In the genomic region with DNA sequence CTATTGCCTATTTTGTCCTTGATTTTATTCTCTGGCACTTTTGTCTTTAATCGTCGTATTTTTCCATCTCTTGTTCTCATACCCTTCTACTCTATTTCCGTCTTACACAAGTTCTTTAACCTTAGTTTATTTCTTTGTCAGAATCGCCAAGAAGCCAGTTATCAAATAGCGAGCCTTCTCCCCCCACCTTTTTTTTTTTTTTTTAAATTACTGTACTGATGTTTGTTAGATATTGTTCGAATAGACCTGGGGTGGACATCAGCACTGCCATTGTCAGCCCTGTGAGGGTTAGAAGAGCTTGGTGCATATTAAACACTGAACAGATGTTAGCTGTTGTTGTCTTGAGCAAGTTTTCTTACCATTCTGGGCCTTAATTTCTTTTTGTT, we compare ENCODE assay signal across 8 cellular contexts. TPM values are rescaled to one million over a fixed set of nuclear protein-coding genes. Genes with fewer than 3 reads are reported as not detected.
A peak's percentile ranks its signal among the peaks of the same experiment; 100 is the strongest.
DNase-seq lines count a peak whose midpoint lies in the region; ATAC-seq and TF ChIP-seq lines count a peak whose summit lies in the region.

No MANE protein-coding gene starts in this region.

- 1% methylated on average over 6 of the region's 6 CpGs for WGBS in heart right ventricle, 2 donors
- 1 to 2% methylated on average over 6 of the region's 6 CpGs for WGBS in transverse colon (ENCODE audit: low coverage in 1 of 2), 2 donors

- H3K27me3 ChIP-seq in heart right ventricle (no peaks in the 10 kb centered on the region), adipocyte (replicated peaks; ENCODE audit: control insufficient read depth, insufficient read depth, low read length) (no peaks in the 10 kb centered on the region), layer of hippocampus (ENCODE audit: control insufficient read depth, insufficient read depth, low read length) (no peaks in the 10 kb centered on the region), transverse colon (no peaks in the 10 kb centered on the region)

- no peak for TF ChIP-seq EP300 in transverse colon (IDR thresholded peaks at IDR 0.05; ENCODE audit: low read depth)

- H3K9ac ChIP-seq in adipocyte (ENCODE audit: low read length) = peak overlapping the region; percentile 95

- intact Hi-C loops in heart right ventricle (cut with DNase I) (loop anchor here in 2 of 10 donors (5.0 kb wide), 2 partner anchors 129 to 134 kb away; no protein-coding TSS in a partner anchor), Right ventricle myocardium inferior (cut with DNase I) (no loop called here), transverse colon (cut with DNase I; ENCODE audit: low total_unique reads) (no loop called here)

- TF ChIP-seq POLR2A in transverse colon (IDR thresholded peaks at IDR 0.05) = no peak

- peaks cover 0 to 15% (median 0%) of the 10 kb centered on the region in 9 donors for H3K36me3 ChIP-seq in heart right ventricle
- no peaks in the 10 kb centered on the region for H3K36me3 ChIP-seq in adipocyte (ENCODE audit: control insufficient read depth, insufficient read depth, low read length, severe bottlenecking)
- no peaks in the 10 kb centered on the region for H3K36me3 ChIP-seq in transverse colon

- H3K4me3 ChIP-seq in heart right ventricle (peak overlapping the region; percentile 39 to 87 (median 78)), adipocyte (ENCODE audit: low read length) (peak overlapping the region; percentile 90), transverse colon (peak overlapping the region; percentile 68 to 95 (median 94))

- H3K9me3 ChIP-seq in heart right ventricle (no peaks in the 10 kb centered on the region), adipocyte (ENCODE audit: control insufficient read depth, low read length) (no peaks in the 10 kb centered on the region), transverse colon (no peaks in the 10 kb centered on the region)

- no peak for DNase-seq in heart right ventricle
- no peak for DNase-seq in Right ventricle myocardium inferior (ENCODE audit: missing footprints)
- DNase-seq in adipocyte (ENCODE audit: low read depth) = peak; percentile 43
- DNase-seq in transverse colon = no peak
- no peak for DNase-seq in anterior cingulate cortex (lab: John Stamatoyannopoulos, UW)

- ATAC-seq in heart right ventricle = no peak
- no peak for ATAC-seq in Right ventricle myocardium inferior
- ATAC-seq in GM21529 (IDR thresholded peaks at IDR 0.05; ENCODE audit: unreplicated experiment) = no peak
- ATAC-seq in GM21526 (IDR thresholded peaks at IDR 0.05; ENCODE audit: low FRiP score, unreplicated experiment) = no peak

- in situ Hi-C loops in transverse colon (cut with MboI; ENCODE audit: low pct_ligation_motif_present in 1 of 4, low pct_unique_long_range_greater_than_20kb in 1 of 4, low sequenced_read_pairs in 3 of 4) = loop anchor here in 1 of 4 donors (25.0 kb wide), 1 partner anchor 259 kb away; a partner anchor contains a TSS

- H3K27ac ChIP-seq in heart right ventricle (peak overlapping the region; percentile 88 to 99 (median 97)), layer of hippocampus (ENCODE audit: low read depth, low read length) (peak overlapping the region; percentile 96), transverse colon (peak overlapping the region; percentile 96 to 100 (median 99))

- no peak for TF ChIP-seq CTCF in heart right ventricle (IDR thresholded peaks at IDR 0.05)
- no peak for TF ChIP-seq CTCF in transverse colon (IDR thresholded peaks at IDR 0.05)

- H3K4me1 ChIP-seq in heart right ventricle (peaks cover 0 to 61% (median 42%) of the 10 kb centered on the region in 9 donors), adipocyte (ENCODE audit: control insufficient read depth, insufficient read depth, low read length) (peaks cover 35% of the 10 kb centered on the region), transverse colon (peaks cover 0 to 44% (median 36%) of the 10 kb centered on the region in 4 donors)

RNA-seq across cellular contexts. Expression of a gene that starts 1.2 kb away (rescaled TPM):
- total RNA-seq in heart right ventricle (100 to 1,000 TPM in 2 of 10 donors, 10 to 100 TPM in 8; 74.1 to 122 (median 90.9) TPM), Right ventricle myocardium inferior (87.9 TPM), transverse colon (10 to 100 TPM; 23.2 to 77.8 (median 33.8) TPM)
- 10 to 100 TPM; 21.7 to 99.5 TPM for polyA plus RNA-seq in heart right ventricle

RNA-seq across cellular contexts. Expression of a gene that starts 51.9 kb away (rescaled TPM):
- 1 to 10 TPM; 2.1 to 6.5 (median 4.0) TPM for total RNA-seq in heart right ventricle
- 1 to 10 TPM in 1 of 2 donors, under 1 TPM in 1; 0.95 to 1.2 TPM for polyA plus RNA-seq in heart right ventricle
- total RNA-seq in Right ventricle myocardium inferior = 2.7 TPM
- 1 to 10 TPM in 3 of 4 donors, not detected in 1; 1.4 to 3.8 (median 1.8) TPM for total RNA-seq in transverse colon
